In the genomic region with DNA sequence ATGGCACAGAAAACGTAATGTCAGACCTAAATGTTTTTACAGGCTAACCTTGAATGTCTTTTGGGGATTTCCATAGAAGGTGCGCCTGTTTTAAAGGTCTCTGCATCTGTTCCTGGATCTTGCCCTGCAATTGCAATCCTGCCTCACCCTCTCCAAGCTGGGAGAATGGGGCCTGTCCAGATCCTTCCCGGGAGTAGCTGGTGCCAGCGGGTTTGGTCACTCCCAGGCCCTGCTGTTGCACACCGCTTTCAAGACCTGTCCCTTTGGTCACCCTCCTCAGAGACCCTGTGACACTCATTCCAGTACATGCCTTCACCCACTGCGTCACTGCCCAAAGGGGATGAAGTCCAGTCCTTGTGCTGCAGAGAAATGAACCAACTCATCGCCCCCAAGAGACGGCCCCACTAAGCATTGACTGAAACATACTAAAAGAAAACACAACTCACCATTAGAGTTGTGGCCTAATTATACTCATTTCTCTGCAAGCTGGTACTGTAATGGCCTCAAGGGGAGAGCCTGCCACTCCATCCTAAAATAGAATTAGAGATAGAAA, we compare ENCODE assay signal across 8 cellular contexts. TPM values are rescaled to one million over a fixed set of nuclear protein-coding genes. Genes with fewer than 3 reads are reported as not detected.
DNase-seq lines count a peak whose midpoint lies in the region; ATAC-seq and TF ChIP-seq lines count a peak whose summit lies in the region.

No MANE protein-coding gene starts in this region.

- H3K9me3 ChIP-seq in tibial nerve: no peaks in the 10 kb centered on the region

- H3K27ac ChIP-seq in cingulate gyrus (ENCODE audit: low read depth, low read length): peak overlapping the region; percentile 100
- H3K27ac ChIP-seq in tibial nerve: peak overlapping the region; percentile 95 to 100 (median 99)

- WGBS in tibial nerve, 2 donors: 22% methylated on average over 8 of the region's 8 CpGs

- peaks cover 0 to 18% (median 0%) of the 10 kb centered on the region in 3 donors for H3K36me3 ChIP-seq in tibial nerve

- H3K4me1 ChIP-seq in tibial nerve: peaks cover 0 to 60% (median 43%) of the 10 kb centered on the region in 4 donors

- TF ChIP-seq CTCF in tibial nerve (IDR thresholded peaks at IDR 0.05): no peak

- no peak for TF ChIP-seq EP300 in tibial nerve (IDR thresholded peaks at IDR 0.05)

- no peaks in the 10 kb centered on the region for H3K27me3 ChIP-seq in tibial nerve

- DNase-seq in activated CD4-positive, CD25-positive, alpha-beta regulatory T cell treated with anti-CD3 and anti-CD28 coated beads, Interleukin-2, amount 50 U/mL, for 72 hours: peak; percentile 48
- peak; percentile 71 for DNase-seq in SK-N-DZ (ENCODE audit: low spot score)
- DNase-seq in midbrain (lab: John Stamatoyannopoulos, UW): peak; percentile 75
- peak; percentile 33 to 50 for DNase-seq in tibial nerve (ENCODE audit: low spot score in 2 of 2)
- no peak for DNase-seq in mesenteric fat pad (ENCODE audit: low spot score)
- no peak for DNase-seq in stimulated activated naive CD4-positive, alpha-beta T cell treated with Interleukin-2 at 50 U/mL for 16 hours (lab: John Stamatoyannopoulos, UW)

- peak overlapping the region in 2 of 4 donors; percentile 65 to 66 for H3K4me3 ChIP-seq in tibial nerve

- TF ChIP-seq POLR2A in tibial nerve (IDR thresholded peaks at IDR 0.05): no peak

- ATAC-seq in activated CD4-positive, CD25-positive, alpha-beta regulatory T cell treated with anti-CD3 and anti-CD28 coated beads, Interleukin-2, amount 50 U/mL, for 24 hours: no peak

RNA-seq across cellular contexts. Expression of gene IRF2BP2, which starts 1.9 kb away (rescaled TPM):
- polyA plus RNA-seq in SK-N-DZ (2014; cell fraction: cytosol; rRNA removed): 32.0 and 33.3 TPM in 2 replicates
- 24.3 and 26.1 TPM in 2 replicates for polyA plus RNA-seq in SK-N-DZ (2014; cell fraction: nucleus; rRNA removed)
- 100 to 1,000 TPM in 1 of 4 donors, 10 to 100 TPM in 3; 71.4 to 107 (median 93.8) TPM for total RNA-seq in tibial nerve
- 108 TPM for total RNA-seq in mesenteric fat pad

Comparison
In these comparisons a context has a peak if more than half of its experiments do, and no peak if none do; other contexts are left out.
1. DNase-seq: peak in activated CD4-positive, CD25-positive, alpha-beta regulatory T cell treated with anti-CD3 and anti-CD28 coated beads, Interleukin-2, amount 50 U/mL, for 72 hours (single experiment), SK-N-DZ (single experiment), midbrain (single experiment) and tibial nerve (2 of 2); none in mesenteric fat pad (single experiment) and stimulated activated naive CD4-positive, alpha-beta T cell treated with Interleukin-2 at 50 U/mL for 16 hours (single experiment).